ENCODE assay signal across 8 cellular contexts in the genomic region with DNA sequence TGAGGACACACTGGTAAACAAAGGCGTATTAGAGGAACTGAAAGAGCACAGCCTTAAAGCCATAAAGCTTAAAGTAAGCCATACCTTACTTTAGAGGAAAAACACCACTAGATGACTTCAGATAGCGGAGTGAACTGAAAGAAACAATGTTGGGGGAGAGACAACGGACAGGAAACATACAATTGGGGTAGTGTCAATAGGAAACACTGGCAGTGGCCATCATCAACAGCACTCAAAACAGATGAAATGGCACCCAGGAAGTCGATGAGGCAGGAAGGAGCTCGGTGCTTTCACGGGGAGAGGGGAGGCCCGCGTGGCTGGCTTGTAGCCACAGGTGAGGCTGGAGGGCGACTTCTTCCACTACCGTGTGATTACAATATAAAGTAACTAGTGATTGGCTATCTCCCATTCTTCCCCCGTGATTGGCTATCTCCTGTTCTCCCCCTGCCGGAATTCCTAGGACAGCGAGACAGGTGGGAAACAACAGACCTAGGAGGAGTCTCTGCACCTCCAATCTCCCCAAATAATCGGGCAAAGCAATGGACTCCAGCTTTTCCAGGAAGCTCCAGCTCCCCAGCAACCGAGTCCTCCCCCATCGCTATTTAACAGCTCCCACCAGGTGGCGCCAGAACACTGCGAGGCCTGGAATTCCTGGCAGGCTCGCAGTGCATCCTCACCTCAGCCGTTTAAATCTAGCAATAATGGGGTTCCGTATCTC. TPM values are rescaled to one million over a fixed set of nuclear protein-coding genes. Genes with fewer than 3 reads are reported as not detected.
A peak's percentile ranks its signal among the peaks of the same experiment; 100 is the strongest.
DNase-seq lines count a peak whose midpoint lies in the region; ATAC-seq and TF ChIP-seq lines count a peak whose summit lies in the region.

No MANE protein-coding gene starts in this region.

- no peaks in the 10 kb centered on the region for H3K79me2 ChIP-seq in Loucy (ENCODE audit: insufficient read depth, low read length)

- DNase-seq in H4 (ENCODE audit: low spot score) (peak; percentile 51), SK-N-MC (ENCODE audit: low read depth, low spot score) (no peak), cardiac muscle cell (ENCODE audit: low read depth in 1 of 2, low spot score in 1 of 2) (peak; percentile 33 to 85), pons (ENCODE audit: low spot score) (peak; percentile 65), upper lobe of right lung (peak; percentile 87)

- no peaks in the 10 kb centered on the region for H3K9me2 ChIP-seq in Loucy (replicated peaks; ENCODE audit: low read depth, low read length)

- peak overlapping the region; percentile 81 for H3K4me2 ChIP-seq in Loucy (ENCODE audit: low read depth, low read length, poor library complexity, severe bottlenecking)

- H3K4me1 ChIP-seq in ES-I3 (ENCODE audit: insufficient read depth, low read length) (no peaks in the 10 kb centered on the region), Loucy (ENCODE audit: insufficient read depth, low read length, poor library complexity, severe bottlenecking) (peaks cover 26% of the 10 kb centered on the region), cardiac muscle cell (ENCODE audit: low read depth) (no peaks in the 10 kb centered on the region), upper lobe of right lung (peaks cover 6% of the 10 kb centered on the region)

- peak overlapping the region; percentile 17; the same call in 1 of the 2 replicates for H3K9ac ChIP-seq in ES-I3 (ENCODE audit: low read depth, low read length)
- peak overlapping the region; percentile 42 for H3K9ac ChIP-seq in Loucy (ENCODE audit: low read depth, low read length, poor library complexity, severe bottlenecking)
- no peak overlapping the region for H3K9ac ChIP-seq in SK-N-MC (ENCODE audit: insufficient read length)

- no peaks in the 10 kb centered on the region for H3K27me3 Mint-ChIP-seq in activated naive CD4-positive, alpha-beta T cell treated with anti-CD3 and anti-CD28 coated beads, Interleukin-2, amount 50 U/mL, for 24 hours

- no peaks in the 10 kb centered on the region for H3K36me3 ChIP-seq in ES-I3 (ENCODE audit: insufficient read depth, low read length)
- no peaks in the 10 kb centered on the region for H3K36me3 ChIP-seq in Loucy (ENCODE audit: insufficient read depth, low read length)
- H3K36me3 ChIP-seq in SK-N-MC (ENCODE audit: insufficient read depth, low read length), result no peaks in the 10 kb centered on the region
- H3K36me3 ChIP-seq in cardiac muscle cell, result no peaks in the 10 kb centered on the region
- no peaks in the 10 kb centered on the region for H3K36me3 ChIP-seq in upper lobe of right lung

- H3K27me3 ChIP-seq in Loucy (ENCODE audit: insufficient read depth, low read length, poor library complexity, severe bottlenecking) (no peaks in the 10 kb centered on the region), cardiac muscle cell (no peaks in the 10 kb centered on the region), upper lobe of right lung (no peaks in the 10 kb centered on the region)

- H3K36me3 Mint-ChIP-seq in activated naive CD4-positive, alpha-beta T cell treated with anti-CD3 and anti-CD28 coated beads, Interleukin-2, amount 50 U/mL, for 24 hours, result no peaks in the 10 kb centered on the region

- TF ChIP-seq CTCF in Loucy (conservative IDR thresholded peaks at IDR 0.05; ENCODE audit: low read length) (peak; percentile 100), cardiac muscle cell (IDR thresholded peaks at IDR 0.05; ENCODE audit: low read depth, low read length) (peak; percentile 63), upper lobe of right lung (IDR thresholded peaks at IDR 0.05) (peak; percentile 76)

- H3K4me3 Mint-ChIP-seq in activated naive CD4-positive, alpha-beta T cell treated with anti-CD3 and anti-CD28 coated beads, Interleukin-2, amount 50 U/mL, for 24 hours, result peak overlapping the region; percentile 90

- H3K27ac Mint-ChIP-seq in activated naive CD4-positive, alpha-beta T cell treated with anti-CD3 and anti-CD28 coated beads, Interleukin-2, amount 50 U/mL, for 24 hours, result peak overlapping the region; percentile 88

- H3K27ac ChIP-seq in SK-N-MC, result no peak overlapping the region
- no peak overlapping the region for H3K27ac ChIP-seq in cardiac muscle cell
- H3K27ac ChIP-seq in upper lobe of right lung, result no peak overlapping the region

- H3K9me3 Mint-ChIP-seq in activated naive CD4-positive, alpha-beta T cell treated with anti-CD3 and anti-CD28 coated beads, Interleukin-2, amount 50 U/mL, for 24 hours, result no peaks in the 10 kb centered on the region

- peaks cover 24% of the 10 kb centered on the region for H3K4me1 Mint-ChIP-seq in activated naive CD4-positive, alpha-beta T cell treated with anti-CD3 and anti-CD28 coated beads, Interleukin-2, amount 50 U/mL, for 24 hours

- ATAC-seq in upper lobe of right lung, result peak; percentile 97

- H2AFZ ChIP-seq in Loucy (ENCODE audit: low read length), result peak overlapping the region; percentile 99

- intact Hi-C loops in upper lobe of right lung (cut with DNase I), result no loop called here

- H3K4me3 ChIP-seq in Loucy (ENCODE audit: low read length, poor library complexity, severe bottlenecking) (peak overlapping the region; percentile 74), SK-N-MC (peak overlapping the region; percentile 71), cardiac muscle cell (no peak overlapping the region), upper lobe of right lung (peak overlapping the region; percentile 28)

- H4K20me1 ChIP-seq in Loucy (ENCODE audit: insufficient read depth, low read length, poor library complexity, severe bottlenecking), result no peaks in the 10 kb centered on the region

- H3F3A ChIP-seq in Loucy (ENCODE audit: low read depth), result no peaks in the 10 kb centered on the region

- H3K9me3 ChIP-seq in ES-I3 (ENCODE audit: control insufficient read depth, insufficient read depth, low read length) (no peaks in the 10 kb centered on the region), Loucy (ENCODE audit: insufficient read depth, low read depth, low read length) (no peaks in the 10 kb centered on the region), SK-N-MC (ENCODE audit: low read depth, low read length) (no peaks in the 10 kb centered on the region), cardiac muscle cell (ENCODE audit: low read depth) (no peaks in the 10 kb centered on the region), upper lobe of right lung (no peaks in the 10 kb centered on the region)

RNA-seq across cellular contexts. Expression of gene TAS2R38, which starts 2.4 kb away (rescaled TPM):
- not detected in 2 replicates for total RNA-seq in H4 (2014; rRNA removed; shearing (Covaris generic))
- total RNA-seq in cardiac muscle cell, result not detected in 2 replicates
- polyA plus RNA-seq in cardiac muscle cell, result not detected in 2 replicates
- total RNA-seq in upper lobe of right lung, result not detected

RNA-seq across cellular contexts. Expression of gene MGAM, which starts 19.7 kb away (rescaled TPM):
- 0.02 and 0.08 TPM in 2 replicates for total RNA-seq in H4 (2014; rRNA removed; shearing (Covaris generic))
- total RNA-seq in cardiac muscle cell (0.04 TPM in 1 of 2 replicates, not detected in the other), upper lobe of right lung (7.2 TPM)
- 0.11 TPM in 1 of 2 replicates, not detected in the other for polyA plus RNA-seq in cardiac muscle cell

RNA-seq across cellular contexts. Expression of gene CLEC5A, which starts 29.2 kb away (rescaled TPM):
- total RNA-seq in H4 (2014; rRNA removed; shearing (Covaris generic)), result not detected in 2 replicates
- total RNA-seq in cardiac muscle cell (not detected in 2 replicates), upper lobe of right lung (10.6 TPM)
- polyA plus RNA-seq in cardiac muscle cell, result not detected in 2 replicates

RNA-seq across cellular contexts. Expression of gene OR9A4, which starts 59.8 kb away (rescaled TPM):
- not detected in 2 replicates for total RNA-seq in H4 (2014; rRNA removed; shearing (Covaris generic))
- not detected in 2 replicates for total RNA-seq in cardiac muscle cell
- polyA plus RNA-seq in cardiac muscle cell, result not detected in 2 replicates
- 0.20 TPM for total RNA-seq in upper lobe of right lung

Comparison
In these comparisons a context has a peak if more than half of its experiments do, and no peak if none do; other contexts are left out.
1. RNA of gene CLEC5A, which starts 29.2 kb away (total RNA-seq): 10.6 TPM in upper lobe of right lung (single experiment); not detected in H4 and not detected in cardiac muscle cell; every median in the first group is over 10 times any median in the second.
2. Peak in every context shown above with its lines, with median percentiles within 50 percentile points of each other: CTCF ChIP-seq.